17 cellular contexts compared by ENCODE assay signal in genomic region chr16:56749806-56750491, GRCh38. TPM values are rescaled to one million over a fixed set of nuclear protein-coding genes. Genes with fewer than 3 reads are reported as not detected.
DNase-seq lines count a peak whose midpoint lies in the region; ATAC-seq, FAIRE-seq and TF ChIP-seq lines count a peak whose summit lies in the region.
"Had no signal": no experiment of that assay in that cellular context is flagged by ENCODE, and none has a peak within 500 bp of the region (broad histone marks: within the 10 kb centered on the region; RNA-seq: fewer than 3 reads in every experiment).

No MANE protein-coding gene starts in this region.

- no peak overlapping the region for H2AFZ ChIP-seq in astrocyte (ENCODE audit: low read depth, low read length)
- H2AFZ ChIP-seq: hepatocyte had no signal

- H3K4me3 ChIP-seq in HEK293 (ENCODE audit: low read depth, low read length), result no peak overlapping the region
- no peak overlapping the region for H3K4me3 ChIP-seq in astrocyte (ENCODE audit: insufficient read depth, low read depth, low read length)
- H3K4me3 ChIP-seq: hepatocyte had no signal

- peak; percentile 14 for DNase-seq in EH (ENCODE audit: low read depth)
- DNase-seq in astrocyte (ENCODE audit: low read depth), result peak; percentile 26
- DNase-seq in omental fat pad (ENCODE audit: low spot score), result no peak
- DNase-seq in activated CD4-positive, CD25-positive, alpha-beta regulatory T cell (lab: John Stamatoyannopoulos, UW), result no peak
- DNase-seq: activated effector memory CD4-positive, alpha-beta T cell treated with anti-CD3 and anti-CD28 coated beads, Interleukin-2, amount 50 U/mL, for 16 hours; brain microvascular endothelial cell; Calu3; GDM1; kidney; NCI-H187 treated with DMSO at 0.1 percent for 48 hours; NCI-H510A treated with DMSO at 0.1 percent for 48 hours had no signal

- peaks cover 1% of the 10 kb centered on the region for H3K9me3 Mint-ChIP-seq in astrocyte (ENCODE audit: unreplicated experiment)
- peaks cover 5% of the 10 kb centered on the region for H3K9me3 Mint-ChIP-seq in stimulated activated memory B cell treated with anti-CD40 and anti-IgM and Interleukin-4, amounts not matched to agents 10 μg/mL and 1 μg/mL and 100 μg/mL, for 72 hours

- peaks cover 85% of the 10 kb centered on the region for H3K79me2 ChIP-seq in astrocyte (ENCODE audit: insufficient read depth, low read length)

- no peak for TF ChIP-seq POLR2A in GM18505 (IDR thresholded peaks at IDR 0.05; ENCODE audit: borderline replicate concordance, extremely low read depth, insufficient read depth, insufficient read length)

- H3K9ac ChIP-seq in astrocyte (ENCODE audit: low read length), result no peak overlapping the region

- FAIRE-seq in astrocyte (lab: Jason Lieb, UNC), result no peak
- FAIRE-seq: kidney, TTC549 had no signal

- TF ChIP-seq CTCF in HEK293 (tag by site-specific recombination; IDR thresholded peaks at IDR 0.05) (no peak), astrocyte (IDR thresholded peaks at IDR 0.05; ENCODE audit: insufficient read depth, low read depth, low read length) (no peak), omental fat pad (IDR thresholded peaks at IDR 0.05) (no peak)

- no peak overlapping the region for H3K4me2 ChIP-seq in astrocyte (ENCODE audit: low read length)
- H3K4me2 ChIP-seq: hepatocyte had no signal

- no peak overlapping the region for H3K27ac ChIP-seq in HEK293 (ENCODE audit: extremely low read depth, low read depth, low read length)
- no peak overlapping the region for H3K27ac ChIP-seq in astrocyte (ENCODE audit: low read depth, low read length)
- H3K27ac ChIP-seq: brain microvascular endothelial cell, hepatocyte had no signal

- POLR2A ChIA-PET in HEK293 (lab: Yijun Ruan, JAX), result no interaction called here

- peaks cover 44% of the 10 kb centered on the region for H3K4me1 Mint-ChIP-seq in astrocyte (ENCODE audit: low read depth, unreplicated experiment)
- peaks cover 28% of the 10 kb centered on the region for H3K4me1 Mint-ChIP-seq in stimulated activated memory B cell treated with anti-CD40 and anti-IgM and Interleukin-4, amounts not matched to agents 10 μg/mL and 1 μg/mL and 100 μg/mL, for 72 hours

- no peak overlapping the region for H3K4me3 Mint-ChIP-seq in astrocyte (ENCODE audit: unreplicated experiment)
- no peak overlapping the region for H3K4me3 Mint-ChIP-seq in stimulated activated memory B cell treated with anti-CD40 and anti-IgM and Interleukin-4, amounts not matched to agents 10 μg/mL and 1 μg/mL and 100 μg/mL, for 72 hours
- H3K4me3 Mint-ChIP-seq: B cell had no signal

- peaks cover 0 to 33% of the 10 kb centered on the region in 2 experiments; a peak in 1 of 3 replicates for H3K36me3 ChIP-seq in HEK293 (ENCODE audit: control insufficient read depth in 2 of 2, insufficient read depth in 1 of 2, low read length in 2 of 2)
- H3K36me3 ChIP-seq in astrocyte (ENCODE audit: insufficient read depth, low read length), result peaks cover 12% of the 10 kb centered on the region

- peaks cover 25% of the 10 kb centered on the region for H4K20me1 ChIP-seq in astrocyte (ENCODE audit: insufficient read depth, low read length)

- H3K36me3 Mint-ChIP-seq in astrocyte (ENCODE audit: low read depth, unreplicated experiment), result peaks cover 4% of the 10 kb centered on the region
- H3K36me3 Mint-ChIP-seq in stimulated activated memory B cell treated with anti-CD40 and anti-IgM and Interleukin-4, amounts not matched to agents 10 μg/mL and 1 μg/mL and 100 μg/mL, for 72 hours, result peaks cover 47% of the 10 kb centered on the region

- H3K4me1 ChIP-seq in HEK293 (ENCODE audit: control insufficient read depth, insufficient read depth, low read length), result peaks cover 7% of the 10 kb centered on the region
- H3K4me1 ChIP-seq in astrocyte (ENCODE audit: insufficient read depth, low read length), result peaks cover 5% of the 10 kb centered on the region

- CTCF ChIA-PET in HEK293 (lab: Yijun Ruan, JAX), result interaction anchor here (0.6 to 2.2 kb wide), 4 partner anchors 40 to 1715 kb away, joined by 3 to 9 read pairs (median 3); no protein-coding TSS in a partner anchor

- H3K27me3 ChIP-seq in astrocyte (ENCODE audit: insufficient read depth, low read length), result no peaks in the 10 kb centered on the region
- H3K27me3 ChIP-seq: brain microvascular endothelial cell, hepatocyte had no signal

- no peaks in the 10 kb centered on the region for H3K9me3 ChIP-seq in HEK293 (ENCODE audit: control insufficient read depth, insufficient read depth, low read depth, low read length)
- no peaks in the 10 kb centered on the region for H3K9me3 ChIP-seq in astrocyte (ENCODE audit: insufficient read depth, low read depth, low read length)

- H3K27me3 Mint-ChIP-seq in astrocyte (ENCODE audit: low read depth, unreplicated experiment), result no peaks in the 10 kb centered on the region
- no peaks in the 10 kb centered on the region for H3K27me3 Mint-ChIP-seq in stimulated activated memory B cell treated with anti-CD40 and anti-IgM and Interleukin-4, amounts not matched to agents 10 μg/mL and 1 μg/mL and 100 μg/mL, for 72 hours
- H3K27me3 Mint-ChIP-seq: B cell had no signal

- H3K27ac Mint-ChIP-seq in astrocyte (ENCODE audit: unreplicated experiment), result no peak overlapping the region
- no peak overlapping the region for H3K27ac Mint-ChIP-seq in stimulated activated memory B cell treated with anti-CD40 and anti-IgM and Interleukin-4, amounts not matched to agents 10 μg/mL and 1 μg/mL and 100 μg/mL, for 72 hours
- H3K27ac Mint-ChIP-seq: B cell had no signal

- ATAC-seq in omental fat pad (ENCODE audit: low FRiP score) (peak; percentile 84), GM18505 (IDR thresholded peaks at IDR 0.05; ENCODE audit: unreplicated experiment) (no peak)
- ATAC-seq in stimulated activated memory B cell treated with anti-CD40 and anti-IgM and Interleukin-4, amounts not matched to agents 10 μg/mL and 1 μg/mL and 100 μg/mL, for 72 hours, result no peak

TF ChIP-seq in HEK293, 187 proteins besides CTCF, POLR2A, EP300 and RAD21:
- TF ChIP-seq ZBTB44 (tag by site-specific recombination; IDR thresholded peaks at IDR 0.05) (peak; percentile 58), ZNF449 (tag by site-specific recombination; IDR thresholded peaks at IDR 0.05) (peak; percentile 61; the same call in 1 of the 2 replicates), ZNF530 (tag by site-specific recombination; IDR thresholded peaks at IDR 0.05; ENCODE audit: low read depth) (no peak), PRDM1 (tag by site-specific recombination; IDR thresholded peaks at IDR 0.05) (peak; percentile 35; the same call in 1 of the 2 replicates), ZNF521 (tag by site-specific recombination; IDR thresholded peaks at IDR 0.05) (no peak)

RNA-seq across cellular contexts. Expression of gene NUP93, which starts 20.0 kb away (rescaled TPM):
- total RNA-seq in astrocyte (89.3 and 94.0 TPM in 2 replicates), omental fat pad (10 to 100 TPM; 21.6 to 55.5 (median 37.7) TPM)

Comparison
In these comparisons a context has a peak if more than half of its experiments do, and no peak if none do; other contexts are left out.
1. DNase-seq: peak in EH (single experiment) and astrocyte (single experiment); none in omental fat pad (single experiment) and activated CD4-positive, CD25-positive, alpha-beta regulatory T cell (0 of 4).